Comparison of ENCODE assay signal across 17 cellular contexts in the genomic region with DNA sequence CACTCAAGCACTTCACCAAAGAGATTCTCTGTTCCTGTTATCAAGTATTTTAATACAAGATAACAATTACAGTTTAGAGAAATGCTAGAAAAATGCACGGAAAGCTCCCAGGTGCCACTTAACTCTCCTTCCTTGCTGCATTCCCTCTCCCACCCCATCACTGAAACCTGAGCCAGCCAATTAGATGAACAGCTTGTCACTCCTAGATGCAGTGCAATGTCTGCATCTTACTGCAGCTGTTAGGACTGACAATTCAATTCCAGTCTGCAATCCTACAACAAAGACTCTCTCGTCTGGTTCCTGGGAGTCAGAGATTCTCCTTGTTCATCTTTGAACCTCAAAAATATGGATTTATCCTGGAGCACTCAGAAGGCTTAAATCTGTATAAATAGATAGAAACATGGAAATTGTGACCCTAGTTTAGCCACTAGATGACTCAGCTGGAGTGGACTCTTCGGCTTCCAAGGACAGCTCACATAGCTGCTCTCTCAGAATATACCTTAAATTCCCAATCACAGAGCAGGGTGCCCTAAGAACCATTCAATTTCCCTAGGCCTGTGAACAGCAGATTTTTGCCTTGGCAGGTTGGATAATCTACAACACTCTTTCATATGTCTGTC.
DNase-seq lines count a peak whose midpoint lies in the region; ATAC-seq lines count a peak whose summit lies in the region.
"Had no signal": no experiment of that assay in that cellular context is flagged by ENCODE, and none has a peak within 500 bp of the region (broad histone marks: within the 10 kb centered on the region; RNA-seq: fewer than 3 reads in every experiment).

No MANE protein-coding gene starts in this region.

- no peak overlapping the region for H3K27ac Mint-ChIP-seq in activated T-helper 2 cell treated with anti-CD3 and anti-CD28 coated beads, Interferon-gamma antibody, Interleukin-2, Interleukin-4, amounts not matched to agents 10 μg/mL and 5 μg/mL and 100 μg/mL, durations not matched to agents 14 hours and 24 hours and 36 hours
- H3K27ac Mint-ChIP-seq: activated CD8-positive, alpha-beta T cell treated with anti-CD3 and anti-CD28 coated beads, Interleukin-2, amount 10 ng/mL, durations not matched to agents 7 days and 5 days; stimulated activated effector memory CD8-positive, alpha-beta T cell treated with anti-CD3 and anti-CD28 coated beads, Interleukin-12 subunit alpha, Interleukin-12 subunit beta, amount 100 ng/mL, for 72 hours had no signal

- H3K4me3 Mint-ChIP-seq in activated T-helper 2 cell treated with anti-CD3 and anti-CD28 coated beads, Interferon-gamma antibody, Interleukin-2, Interleukin-4, amounts not matched to agents 10 μg/mL and 5 μg/mL and 100 μg/mL, durations not matched to agents 14 hours and 24 hours and 36 hours (ENCODE audit: low read depth): no peak overlapping the region
- H3K4me3 Mint-ChIP-seq: activated CD8-positive, alpha-beta T cell treated with anti-CD3 and anti-CD28 coated beads, Interleukin-2, amount 10 ng/mL, durations not matched to agents 7 days and 5 days; stimulated activated effector memory CD8-positive, alpha-beta T cell treated with anti-CD3 and anti-CD28 coated beads, Interleukin-12 subunit alpha, Interleukin-12 subunit beta, amount 100 ng/mL, for 72 hours had no signal

- peak; percentile 9 for DNase-seq in COLO668 (lab: John Stamatoyannopoulos, UW; ENCODE audit: unreplicated experiment)
- peak; percentile 77 for DNase-seq in NCI-H748 (lab: John Stamatoyannopoulos, UW; ENCODE audit: unreplicated experiment)
- no peak for DNase-seq in activated T-helper 2 cell treated with anti-CD3 and anti-CD28 coated beads, Interferon-gamma antibody, Interleukin-2, Interleukin-4, amounts not matched to agents 10 μg/mL and 5 μg/mL and 100 μg/mL, durations not matched to agents 14 hours and 24 hours and 36 hours (ENCODE audit: low spot score)
- DNase-seq in GM19238 (ENCODE audit: insufficient read length, low spot score): no peak
- DNase-seq: activated CD8-positive, alpha-beta T cell treated with anti-CD3 and anti-CD28 coated beads, Interleukin-2, amount 10 ng/mL, durations not matched to agents 7 days and 5 days; activated gamma-delta T cell; DMS79; gastrocnemius medialis; Kasumi-1; kidney glomerular epithelial cell; Right ventricle myocardium superior; stimulated activated CD4-positive, alpha-beta T cell treated with anti-CD3 and anti-CD28 coated beads, Interleukin-4, amount 100 ng/mL, for 24 hours had no signal

- peak overlapping the region; percentile 37; the same call in 1 of the 2 replicates for H3K27ac ChIP-seq in HUES64 (ENCODE audit: low read depth, low read length)
- peak overlapping the region; percentile 14 for H3K27ac ChIP-seq in iPS-20b (ENCODE audit: low read length)
- H3K27ac ChIP-seq: gastrocnemius medialis had no signal

- H3K9ac ChIP-seq in HUES64 (ENCODE audit: low read depth, low read length): peak overlapping the region; percentile 6; the same call in 1 of the 2 replicates
- H3K9ac ChIP-seq in iPS-20b (ENCODE audit: low read depth, low read length): peak overlapping the region; percentile 29; the same call in 1 of the 2 replicates

- H3K36me3 ChIP-seq in HUES64 (ENCODE audit: insufficient read depth, low read length) (no peaks in the 10 kb centered on the region), iPS-20b (ENCODE audit: insufficient read depth, low read depth, low read length) (no peaks in the 10 kb centered on the region)
- H3K36me3 ChIP-seq: gastrocnemius medialis had no signal

- H3K9me3 Mint-ChIP-seq in activated T-helper 2 cell treated with anti-CD3 and anti-CD28 coated beads, Interferon-gamma antibody, Interleukin-2, Interleukin-4, amounts not matched to agents 10 μg/mL and 5 μg/mL and 100 μg/mL, durations not matched to agents 14 hours and 24 hours and 36 hours: no peaks in the 10 kb centered on the region

- intact Hi-C loops in activated T-helper 2 cell treated with anti-CD3 and anti-CD28 coated beads, Interferon-gamma antibody, Interleukin-2, Interleukin-4, amounts not matched to agents 10 μg/mL and 5 μg/mL and 100 μg/mL, durations not matched to agents 14 hours and 24 hours and 36 hours (cut with micrococcal nuclease): no loop called here

- no peaks in the 10 kb centered on the region for H3K36me3 Mint-ChIP-seq in activated T-helper 2 cell treated with anti-CD3 and anti-CD28 coated beads, Interferon-gamma antibody, Interleukin-2, Interleukin-4, amounts not matched to agents 10 μg/mL and 5 μg/mL and 100 μg/mL, durations not matched to agents 14 hours and 24 hours and 36 hours (ENCODE audit: low read depth)
- H3K36me3 Mint-ChIP-seq: stimulated activated effector memory CD8-positive, alpha-beta T cell treated with anti-CD3 and anti-CD28 coated beads, Interleukin-12 subunit alpha, Interleukin-12 subunit beta, amount 100 ng/mL, for 72 hours had no signal

- H3K4me1 ChIP-seq in HUES64 (ENCODE audit: insufficient read depth, low read length) (peaks cover 18% of the 10 kb centered on the region), iPS-20b (ENCODE audit: insufficient read depth, low read length) (peaks cover 26% of the 10 kb centered on the region)
- H3K4me1 ChIP-seq: gastrocnemius medialis had no signal

- ATAC-seq in GM21526 (IDR thresholded peaks at IDR 0.05; ENCODE audit: low FRiP score, unreplicated experiment) (no peak), GM19463 (IDR thresholded peaks at IDR 0.05; ENCODE audit: unreplicated experiment) (no peak)
- ATAC-seq: activated CD8-positive, alpha-beta T cell treated with anti-CD3 and anti-CD28 coated beads, Interleukin-2, amount 10 ng/mL, durations not matched to agents 7 days and 5 days; gastrocnemius medialis; stimulated activated effector memory CD8-positive, alpha-beta T cell treated with anti-CD3 and anti-CD28 coated beads, Interleukin-12 subunit alpha, Interleukin-12 subunit beta, amount 100 ng/mL, for 72 hours had no signal

- no peaks in the 10 kb centered on the region for H3K4me1 Mint-ChIP-seq in activated T-helper 2 cell treated with anti-CD3 and anti-CD28 coated beads, Interferon-gamma antibody, Interleukin-2, Interleukin-4, amounts not matched to agents 10 μg/mL and 5 μg/mL and 100 μg/mL, durations not matched to agents 14 hours and 24 hours and 36 hours (ENCODE audit: low read depth)
- H3K4me1 Mint-ChIP-seq: stimulated activated effector memory CD8-positive, alpha-beta T cell treated with anti-CD3 and anti-CD28 coated beads, Interleukin-12 subunit alpha, Interleukin-12 subunit beta, amount 100 ng/mL, for 72 hours had no signal

- WGBS in HUES64: 53% methylated on average over 3 of the region's 3 CpGs

- no peaks in the 10 kb centered on the region for H3K9me3 ChIP-seq in HUES64 (ENCODE audit: insufficient read depth, low read depth, low read length)
- no peaks in the 10 kb centered on the region for H3K9me3 ChIP-seq in iPS-20b (ENCODE audit: insufficient read depth, low read depth, low read length)
- H3K9me3 ChIP-seq: gastrocnemius medialis had no signal

- no peaks in the 10 kb centered on the region for H3K27me3 Mint-ChIP-seq in activated T-helper 2 cell treated with anti-CD3 and anti-CD28 coated beads, Interferon-gamma antibody, Interleukin-2, Interleukin-4, amounts not matched to agents 10 μg/mL and 5 μg/mL and 100 μg/mL, durations not matched to agents 14 hours and 24 hours and 36 hours (ENCODE audit: low read depth)

- no peak overlapping the region for H3K4me3 ChIP-seq in HUES64 (ENCODE audit: low read length)
- no peak overlapping the region for H3K4me3 ChIP-seq in iPS-20b (ENCODE audit: low read length)
- H3K4me3 ChIP-seq: gastrocnemius medialis had no signal

- H3K27me3 ChIP-seq in HUES64 (ENCODE audit: insufficient read depth, low read length) (no peaks in the 10 kb centered on the region), iPS-20b (ENCODE audit: insufficient read depth, low read length) (no peaks in the 10 kb centered on the region)
- H3K27me3 ChIP-seq: gastrocnemius medialis had no signal

Comparison
In these comparisons a context has a peak if more than half of its experiments do, and no peak if none do; other contexts are left out.
1. DNase-seq: peak in COLO668 (single experiment) and NCI-H748 (single experiment); none in activated T-helper 2 cell treated with anti-CD3 and anti-CD28 coated beads, Interferon-gamma antibody, Interleukin-2, Interleukin-4, amounts not matched to agents 10 μg/mL and 5 μg/mL and 100 μg/mL, durations not matched to agents 14 hours and 24 hours and 36 hours (single experiment) and GM19238 (single experiment).